1 cellular context compared by ENCODE assay signal in genomic region chr4:6925357-6925836, GRCh38.
TF ChIP-seq lines count a peak whose summit lies in the region.

No MANE protein-coding gene starts in this region.

TF ChIP-seq in K562, 482 proteins besides CTCF, POLR2A, EP300 and RAD21 (continued from another document and continues in another):
- TF ChIP-seq FOXP4 (CRISPR knock-in tag; IDR thresholded peaks at IDR 0.05; ENCODE audit: borderline replicate concordance), result peak; percentile 73; the same call in 1 of the 2 replicates
- no peak for TF ChIP-seq ELF4 (CRISPR knock-in tag; IDR thresholded peaks at IDR 0.05)
- 0 out of 2 replicates have a peak, but pooled peaks have one; percentile 23 for TF ChIP-seq CBFA2T2 (conservative IDR thresholded peaks at IDR 0.05)
- TF ChIP-seq KDM5B (IDR thresholded peaks at IDR 0.05; ENCODE audit: insufficient replicate concordance, low read depth, low read length), result no peak
- TF ChIP-seq MLX (CRISPR knock-in tag; conservative IDR thresholded peaks at IDR 0.05), result no peak
- TF ChIP-seq TSHZ1 (CRISPR knock-in tag; IDR thresholded peaks at IDR 0.05), result no peak
- peak; percentile 46; the same call in 1 of the 2 replicates for TF ChIP-seq HDAC2 (IDR thresholded peaks at IDR 0.05)
- no peak for TF ChIP-seq ELK1 (CRISPR knock-in tag; IDR thresholded peaks at IDR 0.05)
- TF ChIP-seq DDX20 (tag; IDR thresholded peaks at IDR 0.05; ENCODE audit: low read depth), result no peak
- TF ChIP-seq SNIP1 (IDR thresholded peaks at IDR 0.05; ENCODE audit: low read depth), result no peak
- TF ChIP-seq TEAD1 (CRISPR knock-in tag; IDR thresholded peaks at IDR 0.05), result peak; percentile 54 to 84; a peak in 2 of 4 replicates
- no peak for TF ChIP-seq NFE2L1 (tag; IDR thresholded peaks at IDR 0.05; ENCODE audit: borderline replicate concordance, low read depth)
- 0 out of 2 replicates have a peak, but pooled peaks have one; percentile 12 for TF ChIP-seq CLOCK (CRISPR knock-in tag; IDR thresholded peaks at IDR 0.05; ENCODE audit: borderline replicate concordance)
- no peak for TF ChIP-seq HINFP (tag; conservative IDR thresholded peaks at IDR 0.05; ENCODE audit: low read depth)
- no peak for TF ChIP-seq ZNF217 (CRISPR knock-in tag; IDR thresholded peaks at IDR 0.05)
- peak; percentile 53 for TF ChIP-seq DPF2 (IDR thresholded peaks at IDR 0.05)
- no peak for TF ChIP-seq ZNF699 (CRISPR knock-in tag; IDR thresholded peaks at IDR 0.05; ENCODE audit: insufficient replicate concordance)
- peak; percentile 62; the same call in 1 of the 2 replicates for TF ChIP-seq KLF16 (IDR thresholded peaks at IDR 0.05)
- no peak for TF ChIP-seq ZNF165 (CRISPR knock-in tag; IDR thresholded peaks at IDR 0.05; ENCODE audit: borderline replicate concordance)
- TF ChIP-seq MEF2D (tag; conservative IDR thresholded peaks at IDR 0.05; ENCODE audit: low read depth), result no peak
- no peak for TF ChIP-seq HDAC8 (tag; IDR thresholded peaks at IDR 0.05)
- TF ChIP-seq SMAD3 (CRISPR knock-in tag; conservative IDR thresholded peaks at IDR 0.05), result no peak
- TF ChIP-seq ZNF232 (CRISPR knock-in tag; IDR thresholded peaks at IDR 0.05), result no peak
- TF ChIP-seq CEBPG (CRISPR knock-in tag; IDR thresholded peaks at IDR 0.05), result peak; percentile 46; the same call in 1 of the 2 replicates
- TF ChIP-seq CEBPG (tag; conservative IDR thresholded peaks at IDR 0.05 in 1 of 2, IDR thresholded peaks at IDR 0.05 in 1 of 2), result peak; percentile 31 to 57; a peak in 2 of 4 replicates
- no peak for TF ChIP-seq NR2F6 (CRISPR knock-in tag; IDR thresholded peaks at IDR 0.05)
- TF ChIP-seq KLF1 (tag; IDR thresholded peaks at IDR 0.05), result no peak
- TF ChIP-seq HSF4 (CRISPR knock-in tag; IDR thresholded peaks at IDR 0.05; ENCODE audit: borderline replicate concordance), result no peak
- TF ChIP-seq BRD9 (IDR thresholded peaks at IDR 0.05; ENCODE audit: low read depth, partially characterized antibody), result no peak
- peak; percentile 32; the same call in 1 of the 2 replicates for TF ChIP-seq FOSL1 (tag; conservative IDR thresholded peaks at IDR 0.05)
- no peak for TF ChIP-seq BACH1 (tag; IDR thresholded peaks at IDR 0.05)
- TF ChIP-seq ZNF280A (IDR thresholded peaks at IDR 0.05; ENCODE audit: low read depth, partially characterized antibody), result no peak
- no peak for TF ChIP-seq NFRKB (IDR thresholded peaks at IDR 0.05; ENCODE audit: low read depth)
- TF ChIP-seq IRF9 (tag; IDR thresholded peaks at IDR 0.05), result no peak
- no peak for TF ChIP-seq ZBTB8A (IDR thresholded peaks at IDR 0.05; ENCODE audit: partially characterized antibody)
- TF ChIP-seq WHSC1 (IDR thresholded peaks at IDR 0.05; ENCODE audit: low read length), result no peak
- TF ChIP-seq HEY1 (CRISPR knock-in tag; IDR thresholded peaks at IDR 0.05; ENCODE audit: borderline replicate concordance), result no peak
- no peak for TF ChIP-seq ZNF3 (CRISPR knock-in tag; IDR thresholded peaks at IDR 0.05)
- TF ChIP-seq MTA2 (IDR thresholded peaks at IDR 0.05; ENCODE audit: low read depth), result no peak
- no peak for TF ChIP-seq PREB (CRISPR knock-in tag; IDR thresholded peaks at IDR 0.05)
- no peak for TF ChIP-seq TRIM28 (IDR thresholded peaks at IDR 0.05)
- no peak for TF ChIP-seq SREBF2 (CRISPR knock-in tag; IDR thresholded peaks at IDR 0.05)
- TF ChIP-seq ARID1B (IDR thresholded peaks at IDR 0.05), result peak; percentile 55; the same call in 1 of the 2 replicates
- no peak for TF ChIP-seq MITF (IDR thresholded peaks at IDR 0.05)
